Comparison of ENCODE assay signal across 8 cellular contexts in the genomic region with DNA sequence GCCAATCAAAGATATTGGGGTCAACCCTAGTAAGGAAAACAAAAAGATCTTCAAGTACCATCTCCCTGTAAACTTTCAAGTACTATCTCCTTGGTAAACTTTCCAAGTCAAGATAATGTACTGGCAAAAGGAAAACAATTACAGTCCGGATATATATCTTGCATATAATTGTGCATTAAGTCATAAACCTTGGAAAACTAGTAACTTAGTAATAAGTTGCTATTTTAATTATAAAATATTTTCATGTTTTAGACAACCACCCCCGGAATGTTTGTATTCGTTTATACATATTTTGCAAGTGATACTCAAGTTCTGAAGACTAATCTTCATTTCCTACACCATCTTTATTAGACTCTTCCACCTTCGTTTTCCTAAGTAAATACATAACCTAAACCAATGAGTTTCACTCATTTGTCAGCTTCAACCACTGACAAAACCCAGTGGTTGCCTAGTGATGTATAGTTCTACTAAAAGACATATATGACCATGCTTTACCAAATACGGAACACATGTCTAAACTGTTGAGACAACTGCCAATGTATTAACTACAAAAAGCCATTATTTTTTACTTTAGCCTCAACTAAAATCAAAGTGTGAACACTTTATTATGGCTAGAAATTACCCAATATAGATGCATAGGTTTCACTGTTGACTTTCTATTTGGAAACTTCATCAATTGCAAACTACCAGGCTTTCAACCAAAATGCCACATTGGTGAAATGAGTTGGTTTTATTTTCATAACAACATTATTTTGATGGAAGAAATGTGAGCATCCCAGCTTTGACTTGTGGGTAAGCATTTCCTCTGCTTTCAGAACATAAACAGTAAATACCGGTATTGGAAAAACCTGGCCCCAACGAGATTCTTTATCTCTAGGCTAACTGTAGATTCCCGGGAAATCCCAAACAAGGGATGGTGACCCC. TPM values are rescaled to one million over a fixed set of nuclear protein-coding genes. Genes with fewer than 3 reads are reported as not detected.
DNase-seq lines count a peak whose midpoint lies in the region; ATAC-seq, FAIRE-seq and TF ChIP-seq lines count a peak whose summit lies in the region.

No MANE protein-coding gene starts in this region.

- H3K27ac ChIP-seq in RWPE2 (ENCODE audit: poor library complexity, severe bottlenecking) (peak overlapping the region; percentile 78), sigmoid colon (peak overlapping the region; percentile 96 to 99 (median 98))

- no peaks in the 10 kb centered on the region for H3K36me3 ChIP-seq in RWPE2 (ENCODE audit: low read depth)
- H3K36me3 ChIP-seq in sigmoid colon, result no peaks in the 10 kb centered on the region

- H3K9me3 ChIP-seq in RWPE2 (ENCODE audit: severe bottlenecking), result no peaks in the 10 kb centered on the region
- H3K9me3 ChIP-seq in sigmoid colon, result no peaks in the 10 kb centered on the region

- intact Hi-C loops in sigmoid colon (cut with DNase I), result loop anchor here (10.0 kb wide), 2 partner anchors 354 to 594 kb away; partner anchors contain the start of genes CEP170 and SDCCAG8

- TF ChIP-seq CTCF in RWPE2 (IDR thresholded peaks at IDR 0.05; ENCODE audit: poor library complexity, severe bottlenecking) (no peak), fibroblast of the aortic adventitia (IDR thresholded peaks at IDR 0.05; ENCODE audit: insufficient read depth, low read length) (no peak), sigmoid colon (IDR thresholded peaks at IDR 0.05) (no peak)

- no peaks in the 10 kb centered on the region for H3K27me3 ChIP-seq in RWPE2 (ENCODE audit: insufficient read depth, poor library complexity, severe bottlenecking)
- H3K27me3 ChIP-seq in sigmoid colon, result no peaks in the 10 kb centered on the region

- DNase-seq in GM12892 (ENCODE audit: insufficient read length) (no peak), RWPE2 (ENCODE audit: low spot score) (no peak), fibroblast of the aortic adventitia (ENCODE audit: low read depth) (no peak), sigmoid colon (no peak), occipital lobe (lab: John Stamatoyannopoulos, UW) (no peak), G401 (ENCODE audit: low spot score) (no peak), NCI-H1436 (lab: John Stamatoyannopoulos, UW) (no peak)
- no peak for DNase-seq in activated CD4-positive, alpha-beta T cell treated with anti-CD3 and anti-CD28 coated beads for 1 hour

- H3K4me3 ChIP-seq in RWPE2 (ENCODE audit: severe bottlenecking), result peak overlapping the region; percentile 63
- H3K4me3 ChIP-seq in fibroblast of the aortic adventitia (ENCODE audit: low read depth, low read length), result peak overlapping the region; percentile 78
- H3K4me3 ChIP-seq in sigmoid colon, result peak overlapping the region; percentile 95 to 99 (median 97)

- H3K4me1 ChIP-seq in RWPE2 (ENCODE audit: insufficient read depth, poor library complexity, severe bottlenecking) (peaks cover 18% of the 10 kb centered on the region), sigmoid colon (peaks cover 0 to 31% (median 20%) of the 10 kb centered on the region in 4 donors)

- TF ChIP-seq POLR2A in GM12892 (IDR thresholded peaks at IDR 0.05; ENCODE audit: low read depth, low read length) (no peak), sigmoid colon (IDR thresholded peaks at IDR 0.05) (no peak)

- 32 to 42% methylated on average over 8 of the region's 8 CpGs for WGBS in sigmoid colon, 2 donors

- in situ Hi-C loops in G401 (cut with HindIII; ENCODE audit: low sequenced_read_pairs), result no loop called here

- TF ChIP-seq EP300 in sigmoid colon (IDR thresholded peaks at IDR 0.05), result no peak

- FAIRE-seq in GM12892 (lab: Jason Lieb, UNC), result peak; percentile 88

- ATAC-seq in RWPE2 (ENCODE audit: low read depth), result no peak

RNA-seq across cellular contexts. Expression of gene AKT3, which starts 1.6 kb away (rescaled TPM):
- polyA plus RNA-seq in GM12892 (2012; ENCODE audit: missing spikeins), result 5.0 TPM
- total RNA-seq in fibroblast of the aortic adventitia (ENCODE audit: low replicate concordance) (36.6 and 44.6 TPM in 2 replicates), sigmoid colon (100 to 1,000 TPM in 1 of 4 donors, 10 to 100 TPM in 3; 66.4 to 105 (median 85.4) TPM), occipital lobe (624 TPM)
- 10 to 100 TPM in 1 of 3 donors, 1 to 10 TPM in 2; 2.1 to 10.8 (median 7.1) TPM for polyA plus RNA-seq in sigmoid colon
- 8.5 and 9.5 TPM in 2 replicates for total RNA-seq in G401 (2014; rRNA removed; shearing (Covaris generic))
